ENCODE assay signal across 1 cellular context in the genomic region with DNA sequence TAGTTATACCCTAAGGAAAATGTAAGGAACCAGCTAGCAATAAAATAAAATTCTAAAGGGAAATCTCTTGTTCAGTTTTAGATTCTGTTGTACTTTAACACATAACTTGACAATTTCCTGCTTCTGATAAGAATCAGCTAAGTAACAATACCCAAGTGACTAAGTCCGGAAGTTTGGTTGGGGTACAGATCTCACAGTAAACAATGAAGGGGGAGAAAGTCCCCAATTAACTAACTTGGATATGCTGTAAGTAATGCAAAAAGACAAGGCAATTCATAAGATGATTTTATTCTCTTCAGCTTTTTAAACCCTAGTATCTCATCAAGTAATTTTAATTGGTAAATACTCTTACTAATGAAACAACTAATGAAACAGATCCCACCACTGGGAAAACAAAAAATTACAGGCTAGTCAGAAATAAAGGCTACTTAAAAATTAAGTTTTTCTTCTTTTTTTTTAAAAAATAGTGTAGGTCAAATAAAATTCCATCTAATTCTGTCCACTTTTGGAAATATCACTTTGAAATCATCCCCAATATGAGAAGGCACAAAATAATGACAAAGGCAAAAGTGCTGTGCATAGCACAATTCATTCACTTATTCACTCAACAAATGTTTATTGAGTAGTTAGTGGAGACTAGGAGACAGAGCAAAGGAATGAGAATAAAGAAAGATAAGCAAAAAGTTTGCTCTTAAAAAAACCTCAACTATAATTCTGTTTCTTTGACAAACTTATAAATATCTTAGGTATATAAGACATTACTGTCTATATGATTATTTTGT.
TF ChIP-seq lines count a peak whose summit lies in the region.

No MANE protein-coding gene starts in this region.

TF ChIP-seq in HepG2, 621 proteins besides CTCF, POLR2A, EP300 and RAD21:
- no peak for TF ChIP-seq NR2C2 (CRISPR knock-in tag; IDR thresholded peaks at IDR 0.05; ENCODE audit: borderline replicate concordance)
- TF ChIP-seq ZNF180 (CRISPR knock-in tag; IDR thresholded peaks at IDR 0.05; ENCODE audit: borderline replicate concordance, low read depth): no peak
- TF ChIP-seq PRMT3 (CRISPR knock-in tag; IDR thresholded peaks at IDR 0.05; ENCODE audit: borderline replicate concordance, low read depth): no peak
- peak; percentile 48 for TF ChIP-seq MAFF (IDR thresholded peaks at IDR 0.05; ENCODE audit: low read depth, low read length)
- TF ChIP-seq MAFK (conservative IDR thresholded peaks at IDR 0.05 in 1 of 2, IDR thresholded peaks at IDR 0.05 in 1 of 2; ENCODE audit: low read length in 2 of 2): peak; percentile 64 to 74
